Comparison of ENCODE assay signal across 28 cellular contexts in genomic region chr17:83041305-83041704, GRCh38. TPM values are rescaled to one million over a fixed set of nuclear protein-coding genes. Genes with fewer than 3 reads are reported as not detected.
DNase-seq lines count a peak whose midpoint lies in the region; ATAC-seq and TF ChIP-seq lines count a peak whose summit lies in the region.
"Had no signal": no experiment of that assay in that cellular context is flagged by ENCODE, and none has a peak within 500 bp of the region (broad histone marks: within the 10 kb centered on the region; RNA-seq: fewer than 3 reads in every experiment).

No MANE protein-coding gene starts in this region.

- no TSS peak for BruUV-seq in IMR-90 (replicated peaks; lab: Mats Ljungman, UMichigan)

- H2BK5ac ChIP-seq in IMR-90 (ENCODE audit: low read depth, low read length, poor library complexity, severe bottlenecking): no peak overlapping the region

- no peak overlapping the region for H3K4me3 Mint-ChIP-seq in WTC11
- H3K4me3 Mint-ChIP-seq: activated CD8-positive, alpha-beta memory T cell treated with anti-CD3 and anti-CD28 coated beads, Interleukin-2, amount 10 ng/mL, durations not matched to agents 7 days and 5 days; activated naive CD8-positive, alpha-beta T cell; natural killer cell; stimulated activated naive CD8-positive, alpha-beta T cell treated with anti-CD3 and anti-CD28 coated beads, Interleukin-15, Interleukin-2, amounts not matched to agents 100 ng/mL and 50 ng/mL, for 24 hours had no signal

- peaks cover 57% of the 10 kb centered on the region for H3K36me3 Mint-ChIP-seq in WTC11

- H2AK5ac ChIP-seq in IMR-90 (ENCODE audit: low read depth, low read length): no peak overlapping the region

- CTCF ChIA-PET in IMR-90 (lab: Yijun Ruan, JAX): interaction anchor here (0.6 kb wide), 1 partner anchor 183 kb away, joined by 3 read pairs; no protein-coding TSS in a partner anchor
- CTCF ChIA-PET in WTC11 (lab: Charles Lee): interaction anchor here (0.7 kb wide), 1 partner anchor 123 kb away, joined by 3 read pairs; no protein-coding TSS in a partner anchor

- intact Hi-C loops in IMR-90 (cut with micrococcal nuclease): loop anchor here (10.0 kb wide), 1 partner anchor 47 kb away; no protein-coding TSS in a partner anchor

- POLR2A ChIA-PET in IMR-90 (lab: Charles Lee; ENCODE audit: unreplicated experiment) (no interaction called here), WTC11 (lab: Charles Lee) (no interaction called here)

- TF ChIP-seq RAD21 in IMR-90 (IDR thresholded peaks at IDR 0.05; ENCODE audit: low read length): no peak

- peaks cover 1% of the 10 kb centered on the region for H3K36me3 ChIP-seq in IMR-90 (ENCODE audit: control insufficient read depth, insufficient read depth, low read length)
- H3K36me3 ChIP-seq: cardiac muscle cell, colonic mucosa had no signal

- peaks cover 20% of the 10 kb centered on the region for H3K9me3 ChIP-seq in IMR-90 (ENCODE audit: control insufficient read depth, insufficient read depth, low read length)
- H3K9me3 ChIP-seq: colonic mucosa, testis had no signal

- H4K91ac ChIP-seq in IMR-90 (ENCODE audit: insufficient read depth, low read depth, low read length): no peak overlapping the region

- H2BK15ac ChIP-seq in IMR-90 (ENCODE audit: low read depth, low read length): no peak overlapping the region

- DNase-seq in activated effector memory CD4-positive, alpha-beta T cell treated with anti-CD3 and anti-CD28 coated beads, Interleukin-2, amount 50 U/mL, for 16 hours: peak; percentile 13
- no peak for DNase-seq in activated effector memory CD4-positive, alpha-beta T cell treated with Interleukin-2 at 50 U/mL for 16 hours
- DNase-seq in IMR-90: peak; percentile 4
- DNase-seq in WTC11 (ENCODE audit: low spot score): no peak
- DNase-seq in NCI-H146 treated with DMSO at 0.1 percent for 48 hours (lab: John Stamatoyannopoulos, UW; ENCODE audit: unreplicated experiment): no peak
- DNase-seq in LoVo (ENCODE audit: low spot score): no peak
- DNase-seq: activated CD4-positive, CD25-positive, alpha-beta regulatory T cell; activated CD8-positive, alpha-beta memory T cell treated with anti-CD3 and anti-CD28 coated beads, Interleukin-2, amount 10 ng/mL, durations not matched to agents 7 days and 5 days; anterior cingulate cortex; colonic mucosa; effector memory CD4-positive, alpha-beta T cell; erythroblast; mammary epithelial cell; mucosa of descending colon; natural killer cell; NCI-H2081 treated with DMSO at 0.1 percent for 48 hours; NCI-H226; nucleus accumbens; stimulated activated CD8-positive, alpha-beta memory T cell treated with anti-CD3 and anti-CD28 coated beads, Interleukin-4, amount 100 ng/mL, for 48 hours; testis had no signal

- H3K56ac ChIP-seq in IMR-90 (ENCODE audit: extremely low read depth, insufficient read depth, low read length): no peak overlapping the region

- peaks cover 6 to 9% of the 10 kb centered on the region in 2 experiments; a peak in 3 of 4 replicates for H3K79me1 ChIP-seq in IMR-90 (ENCODE audit: low read depth in 1 of 2, low read length in 2 of 2)

- no peak overlapping the region for H3K4me2 ChIP-seq in IMR-90 (ENCODE audit: low read depth, low read length)
- H3K4me2 ChIP-seq: BLaER1 had no signal

- H3K18ac ChIP-seq in IMR-90 (ENCODE audit: low read depth, low read length): no peak overlapping the region

- WGBS in IMR-90 (ENCODE audit: extremely low coverage in 2 of 2, insufficient read length in 1 of 2), 2 experiments: no CpG with 5 or more reads among the region's 3 CpGs

- H3K23ac ChIP-seq in IMR-90 (ENCODE audit: low read depth, low read length): no peak overlapping the region

- TF ChIP-seq POLR2A in IMR-90 (IDR thresholded peaks at IDR 0.05; ENCODE audit: low read depth, low read length): no peak

- H3K9ac ChIP-seq in IMR-90 (ENCODE audit: low read depth, low read length): no peak overlapping the region
- H3K9ac ChIP-seq: BLaER1 had no signal

- H3K4me3 ChIP-seq in IMR-90 (ENCODE audit: insufficient read depth, low read depth, low read length): no peak overlapping the region
- H3K4me3 ChIP-seq: BLaER1, cardiac muscle cell, colonic mucosa, HAP-1, mucosa of descending colon, testis had no signal

- no peak overlapping the region for H3K27ac Mint-ChIP-seq in WTC11
- H3K27ac Mint-ChIP-seq: activated CD8-positive, alpha-beta memory T cell treated with anti-CD3 and anti-CD28 coated beads, Interleukin-2, amount 10 ng/mL, durations not matched to agents 7 days and 5 days; activated naive CD8-positive, alpha-beta T cell; natural killer cell; progenitor cell of endocrine pancreas; stimulated activated naive CD8-positive, alpha-beta T cell treated with anti-CD3 and anti-CD28 coated beads, Interleukin-15, Interleukin-2, amounts not matched to agents 100 ng/mL and 50 ng/mL, for 24 hours had no signal

- no peak overlapping the region for H3K27ac ChIP-seq in IMR-90 (ENCODE audit: insufficient read depth, low read length)
- H3K27ac ChIP-seq: BLaER1, cardiac muscle cell, colonic mucosa, testis had no signal

- H3K27me3 ChIP-seq in IMR-90 (ENCODE audit: control insufficient read depth, insufficient read depth, low read length): no peaks in the 10 kb centered on the region
- H3K27me3 ChIP-seq: BLaER1, cardiac muscle cell, colonic mucosa, testis had no signal

- ATAC-seq in IMR-90 (ENCODE audit: low read depth) (no peak), WTC11 (no peak), GM21515 (IDR thresholded peaks at IDR 0.05; ENCODE audit: unreplicated experiment) (no peak)
- ATAC-seq: activated CD8-positive, alpha-beta memory T cell treated with anti-CD3 and anti-CD28 coated beads, Interleukin-2, amount 10 ng/mL, durations not matched to agents 7 days and 5 days; mucosa of descending colon; natural killer cell; sciatic nerve had no signal

- H2BK20ac ChIP-seq in IMR-90 (ENCODE audit: low read depth, low read length): no peak overlapping the region

- H3K9me3 Mint-ChIP-seq in WTC11: peaks cover 38% of the 10 kb centered on the region

- H2BK120ac ChIP-seq in IMR-90 (ENCODE audit: low read depth, low read length): no peak overlapping the region

- no peak overlapping the region for H2AK9ac ChIP-seq in IMR-90 (replicated peaks; ENCODE audit: low read depth, low read length, poor library complexity)

- dilution Hi-C loops in IMR-90 (cut with HindIII; ENCODE audit: low sequenced_read_pairs, unreplicated experiment): no loop called here

- H4K5ac ChIP-seq in IMR-90 (ENCODE audit: low read depth, low read length): no peak overlapping the region

- no peaks in the 10 kb centered on the region; the same call in 1 of the 2 replicates for H3K27me3 Mint-ChIP-seq in WTC11 (ENCODE audit: low read depth)
- H3K27me3 Mint-ChIP-seq: activated CD8-positive, alpha-beta memory T cell treated with anti-CD3 and anti-CD28 coated beads, Interleukin-2, amount 10 ng/mL, durations not matched to agents 7 days and 5 days; activated naive CD8-positive, alpha-beta T cell; progenitor cell of endocrine pancreas; stimulated activated naive CD8-positive, alpha-beta T cell treated with anti-CD3 and anti-CD28 coated beads, Interleukin-15, Interleukin-2, amounts not matched to agents 100 ng/mL and 50 ng/mL, for 24 hours had no signal

- in situ Hi-C loops in IMR-90 (cut with MboI; ENCODE audit: low sequenced_read_pairs): no loop called here

- H3K4me1 ChIP-seq in IMR-90 (ENCODE audit: control insufficient read depth, insufficient read depth, low read length): no peaks in the 10 kb centered on the region
- H3K4me1 ChIP-seq: BLaER1, colonic mucosa, HAP-1, testis had no signal

- no peak overlapping the region for H3K14ac ChIP-seq in IMR-90 (replicated peaks; ENCODE audit: low read depth, low read length)

- H3K4me1 Mint-ChIP-seq in WTC11: no peaks in the 10 kb centered on the region

- no peak overlapping the region for H3K4ac ChIP-seq in IMR-90 (ENCODE audit: low read depth, low read length)

- no peaks in the 10 kb centered on the region for H4K20me1 ChIP-seq in IMR-90 (ENCODE audit: insufficient read depth, low read length)
- H4K20me1 ChIP-seq: BLaER1 had no signal

- no peak overlapping the region for H4K8ac ChIP-seq in IMR-90 (ENCODE audit: low read depth in 2 of 2, low read length in 2 of 2)

- H2AFZ ChIP-seq in IMR-90 (replicated peaks; ENCODE audit: low read length, poor library complexity): no peak overlapping the region

- TF ChIP-seq CTCF in IMR-90 (conservative IDR thresholded peaks at IDR 0.05; ENCODE audit: low read depth, low read length) (no peak), WTC11 (IDR thresholded peaks at IDR 0.05) (no peak)

- no peaks in the 10 kb centered on the region for H3K9me1 ChIP-seq in IMR-90 (ENCODE audit: insufficient read depth, low read length)

TF ChIP-seq in IMR-90, 13 proteins besides CTCF, POLR2A, EP300 and RAD21 (continues in another document):
- TF ChIP-seq SMC3 (IDR thresholded peaks at IDR 0.05; ENCODE audit: low read depth, low read length) (no peak), RCOR1 (IDR thresholded peaks at IDR 0.05; ENCODE audit: insufficient replicate concordance, low read length) (no peak), ELK1 (IDR thresholded peaks at IDR 0.05; ENCODE audit: borderline replicate concordance, low read depth, low read length) (no peak)

TF ChIP-seq in WTC11, 78 proteins besides CTCF, POLR2A, EP300 and RAD21:
- TF ChIP-seq CREB1 (CRISPR knock-in tag; IDR thresholded peaks at IDR 0.05) (no peak), ZNF317 (CRISPR knock-in tag; IDR thresholded peaks at IDR 0.05; ENCODE audit: borderline replicate concordance, low read depth) (peak; percentile 98)

RNA-seq across cellular contexts. Expression of gene METRNL, which starts 38.1 kb away (rescaled TPM):
- 17.9 and 21.4 TPM in 2 replicates for total RNA-seq in IMR-90 (2012; rRNA removed)
- 48.2 and 60.2 TPM in 2 replicates for polyA plus RNA-seq in IMR-90 (2012; rRNA removed)
- 73.7 and 167 TPM in 2 replicates for polyA plus RNA-seq in IMR-90 (2012; cell fraction: cytosol; rRNA removed)
- 50.0 and 129 TPM in 2 replicates for polyA plus RNA-seq in IMR-90 (2012; cell fraction: nucleus; rRNA removed; ENCODE audit: low replicate concordance)
- 27.7 to 29.3 TPM (median 28.1 TPM) in 3 replicates for total RNA-seq in WTC11 (2021)

Comparison
In these comparisons a context has a peak if more than half of its experiments do, and no peak if none do; other contexts are left out.
1. DNase-seq: peak in activated effector memory CD4-positive, alpha-beta T cell treated with anti-CD3 and anti-CD28 coated beads, Interleukin-2, amount 50 U/mL, for 16 hours (single experiment) and IMR-90 (single experiment); none in activated effector memory CD4-positive, alpha-beta T cell treated with Interleukin-2 at 50 U/mL for 16 hours (single experiment), WTC11 (single experiment), NCI-H146 treated with DMSO at 0.1 percent for 48 hours (single experiment) and LoVo (single experiment).